In genomic region chr15:98686983-98687382, GRCh38 we compare ENCODE assay signal across 25 cellular contexts. TPM values are rescaled to one million over a fixed set of nuclear protein-coding genes. Genes with fewer than 3 reads are reported as not detected.
A peak's percentile ranks its signal among the peaks of the same experiment; 100 is the strongest.
DNase-seq lines count a peak whose midpoint lies in the region; ATAC-seq and TF ChIP-seq lines count a peak whose summit lies in the region.
"Had no signal": no experiment of that assay in that cellular context is flagged by ENCODE, and none has a peak within 500 bp of the region (broad histone marks: within the 10 kb centered on the region; RNA-seq: fewer than 3 reads in every experiment).

No MANE protein-coding gene starts in this region.

- in situ Hi-C loops in GM23248 (cut with MboI) = no loop called here

- peaks cover 86% of the 10 kb centered on the region for H3K4me1 Mint-ChIP-seq in activated naive CD4-positive, alpha-beta T cell treated with anti-CD3 and anti-CD28 coated beads, Interleukin-2, amount 50 U/mL, for 24 hours
- H3K4me1 Mint-ChIP-seq in immature natural killer cell = peaks cover 55 to 69% of the 10 kb centered on the region in 2 donors

- no peaks in the 10 kb centered on the region for H3K36me3 ChIP-seq in iPS-20b (ENCODE audit: insufficient read depth, low read depth, low read length)
- no peaks in the 10 kb centered on the region for H3K36me3 ChIP-seq in tibial nerve
- H3K36me3 ChIP-seq in GM23248 (ENCODE audit: low read depth) = no peaks in the 10 kb centered on the region

- H2AFZ ChIP-seq in GM23248 = no peak overlapping the region

- H3K9me3 ChIP-seq in iPS-20b (ENCODE audit: insufficient read depth, low read depth, low read length) (no peaks in the 10 kb centered on the region), tibial nerve (no peaks in the 10 kb centered on the region), GM23248 (ENCODE audit: low read depth) (no peaks in the 10 kb centered on the region)

- no peaks in the 10 kb centered on the region for H3K36me3 Mint-ChIP-seq in activated naive CD4-positive, alpha-beta T cell treated with anti-CD3 and anti-CD28 coated beads, Interleukin-2, amount 50 U/mL, for 24 hours
- no peaks in the 10 kb centered on the region for H3K36me3 Mint-ChIP-seq in immature natural killer cell

- H3K9me3 Mint-ChIP-seq in activated naive CD4-positive, alpha-beta T cell treated with anti-CD3 and anti-CD28 coated beads, Interleukin-2, amount 50 U/mL, for 24 hours = no peaks in the 10 kb centered on the region
- H3K9me3 Mint-ChIP-seq in immature natural killer cell = no peaks in the 10 kb centered on the region
- H3K9me3 Mint-ChIP-seq: activated CD4-positive, alpha-beta T cell treated with anti-CD3 and anti-CD28 coated beads, Interleukin-2, amount 10 ng/mL, durations not matched to agents 24 days and 14 days; activated naive CD8-positive, alpha-beta T cell treated with anti-CD3 and anti-CD28 coated beads for 36 hours; T-helper 2 cell treated with Interferon-gamma antibody and Interleukin-4, amounts not matched to agents 5 μg/mL and 100 μg/mL, for 36 hours had no signal

- no peaks in the 10 kb centered on the region for H3K27me3 Mint-ChIP-seq in activated naive CD4-positive, alpha-beta T cell treated with anti-CD3 and anti-CD28 coated beads, Interleukin-2, amount 50 U/mL, for 24 hours
- no peaks in the 10 kb centered on the region for H3K27me3 Mint-ChIP-seq in immature natural killer cell (ENCODE audit: low read depth in 3 of 3)
- H3K27me3 Mint-ChIP-seq: activated CD4-positive, alpha-beta T cell treated with anti-CD3 and anti-CD28 coated beads, Interleukin-2, amount 10 ng/mL, durations not matched to agents 24 days and 14 days; activated CD8-positive, alpha-beta memory T cell treated with anti-CD3 and anti-CD28 coated beads, Interleukin-2, amount 10 ng/mL, durations not matched to agents 7 days and 5 days; activated naive CD8-positive, alpha-beta T cell treated with anti-CD3 and anti-CD28 coated beads for 36 hours had no signal

- H4K20me1 ChIP-seq in GM23248 (ENCODE audit: insufficient read depth) = peaks cover 11% of the 10 kb centered on the region; the same call in 1 of the 2 replicates

- H3K79me2 ChIP-seq in GM23248 (ENCODE audit: insufficient read depth) = peaks cover 100% of the 10 kb centered on the region

- no peaks in the 10 kb centered on the region for H3K9me2 ChIP-seq in GM23248 (ENCODE audit: insufficient read depth)

- peaks cover 22% of the 10 kb centered on the region for H3F3A ChIP-seq in GM23248 (ENCODE audit: insufficient read depth)

- peaks cover 40% of the 10 kb centered on the region for H3K4me1 ChIP-seq in iPS-20b (ENCODE audit: insufficient read depth, low read length)
- H3K4me1 ChIP-seq in tibial nerve = peaks cover 0 to 88% (median 28%) of the 10 kb centered on the region in 4 donors
- peaks cover 53% of the 10 kb centered on the region for H3K4me1 ChIP-seq in GM23248 (ENCODE audit: insufficient read depth)

- TF ChIP-seq EP300 in tibial nerve (IDR thresholded peaks at IDR 0.05) = no peak

- no peak overlapping the region for H3K4me3 ChIP-seq in LNCaP clone FGC (ENCODE audit: low read depth, low read length)
- no peak overlapping the region for H3K4me3 ChIP-seq in iPS-20b (ENCODE audit: low read length)
- H3K4me3 ChIP-seq in tibial nerve = no peak overlapping the region
- no peak overlapping the region for H3K4me3 ChIP-seq in GM23248
- H3K4me3 ChIP-seq: smooth muscle cell had no signal

- TF ChIP-seq POLR2A in tibial nerve (IDR thresholded peaks at IDR 0.05) = no peak

- H3K27me3 ChIP-seq in iPS-20b (ENCODE audit: insufficient read depth, low read length) (no peaks in the 10 kb centered on the region), tibial nerve (no peaks in the 10 kb centered on the region), GM23248 (replicated peaks; ENCODE audit: insufficient read depth) (no peaks in the 10 kb centered on the region)

- H3K4me2 ChIP-seq in GM23248 (ENCODE audit: unreplicated experiment) = no peak overlapping the region
- H3K4me2 ChIP-seq: smooth muscle cell had no signal

- 95 to 96% methylated on average over 5 of the region's 5 CpGs for WGBS in tibial nerve, 2 donors
- WGBS in GM23248 (ENCODE audit: low coverage in 1 of 2, low lambda C conversion rate in 2 of 2, missing lambda C conversion rate in 2 of 2), 2 experiments = 95 to 98% methylated on average over 5 of the region's 5 CpGs

- peak overlapping the region; percentile 2 for H3K27ac ChIP-seq in iPS-20b (ENCODE audit: low read length)
- H3K27ac ChIP-seq in tibial nerve = no peak overlapping the region
- H3K27ac ChIP-seq in GM23248 = no peak overlapping the region

- H3K9ac ChIP-seq in iPS-20b (ENCODE audit: low read depth, low read length) = no peak overlapping the region
- no peak overlapping the region for H3K9ac ChIP-seq in GM23248

- no peak for DNase-seq in activated naive CD4-positive, alpha-beta T cell treated with Interleukin-2 at 50 U/mL for 16 hours
- DNase-seq in LNCaP clone FGC (ENCODE audit: low read depth) (peak; percentile 69), tibial nerve (ENCODE audit: low spot score in 2 of 2) (no peak), immature natural killer cell (no peak), GM23248 (no peak)
- DNase-seq: ACHN; activated CD4-positive, alpha-beta T cell treated with anti-CD3 and anti-CD28 coated beads, Interleukin-2, amount 10 ng/mL, durations not matched to agents 24 days and 14 days; activated CD8-positive, alpha-beta memory T cell treated with anti-CD3 and anti-CD28 coated beads, Interleukin-2, amount 10 ng/mL, durations not matched to agents 7 days and 5 days; activated naive CD8-positive, alpha-beta T cell treated with anti-CD3 and anti-CD28 coated beads for 36 hours; cerebellar nuclear complex; head of caudate nucleus; Kasumi-1; left cardiac atrium; mesenchymal stem cell; NCI-H187; NCI-H226; NCI-H748 treated with DMSO at 0.1 percent for 48 hours; OCI-M1; stimulated activated CD4-positive, alpha-beta T cell treated with anti-CD3 and anti-CD28 coated beads, Interleukin-2, amount 100 ng/mL, for 24 hours had no signal

- no peak for ATAC-seq in HG02759 (IDR thresholded peaks at IDR 0.05; ENCODE audit: unreplicated experiment)
- ATAC-seq: activated CD8-positive, alpha-beta memory T cell treated with anti-CD3 and anti-CD28 coated beads, Interleukin-2, amount 10 ng/mL, durations not matched to agents 7 days and 5 days; left cardiac atrium; SK-N-SH treated with all-trans-retinoic acid at 6 μM for 48 hours had no signal

- peak overlapping the region; percentile 79 for H3K27ac Mint-ChIP-seq in activated naive CD4-positive, alpha-beta T cell treated with anti-CD3 and anti-CD28 coated beads, Interleukin-2, amount 50 U/mL, for 24 hours
- peak overlapping the region in 3 of 6 donors; percentile 2 to 33 (median 22) for H3K27ac Mint-ChIP-seq in immature natural killer cell
- H3K27ac Mint-ChIP-seq: activated CD4-positive, alpha-beta T cell treated with anti-CD3 and anti-CD28 coated beads, Interleukin-2, amount 10 ng/mL, durations not matched to agents 24 days and 14 days; activated CD8-positive, alpha-beta memory T cell treated with anti-CD3 and anti-CD28 coated beads, Interleukin-2, amount 10 ng/mL, durations not matched to agents 7 days and 5 days; activated naive CD8-positive, alpha-beta T cell treated with anti-CD3 and anti-CD28 coated beads for 36 hours; T-helper 2 cell treated with Interferon-gamma antibody and Interleukin-4, amounts not matched to agents 5 μg/mL and 100 μg/mL, for 36 hours had no signal

- no peak overlapping the region for H3K4me3 Mint-ChIP-seq in activated naive CD4-positive, alpha-beta T cell treated with anti-CD3 and anti-CD28 coated beads, Interleukin-2, amount 50 U/mL, for 24 hours
- H3K4me3 Mint-ChIP-seq in immature natural killer cell = no peak overlapping the region
- H3K4me3 Mint-ChIP-seq: activated CD4-positive, alpha-beta T cell treated with anti-CD3 and anti-CD28 coated beads, Interleukin-2, amount 10 ng/mL, durations not matched to agents 24 days and 14 days; activated CD8-positive, alpha-beta memory T cell treated with anti-CD3 and anti-CD28 coated beads, Interleukin-2, amount 10 ng/mL, durations not matched to agents 7 days and 5 days; activated naive CD8-positive, alpha-beta T cell treated with anti-CD3 and anti-CD28 coated beads for 36 hours; T-helper 2 cell treated with Interferon-gamma antibody and Interleukin-4, amounts not matched to agents 5 μg/mL and 100 μg/mL, for 36 hours had no signal

- TF ChIP-seq CTCF in LNCaP clone FGC (IDR thresholded peaks at IDR 0.05; ENCODE audit: control insufficient read depth, extremely low read depth, insufficient read depth) (no peak), tibial nerve (IDR thresholded peaks at IDR 0.05) (no peak)

RNA-seq across cellular contexts. Expression of gene IGF1R, which starts 38.6 kb away (rescaled TPM):
- 100 to 1,000 TPM in 2 of 4 donors, 10 to 100 TPM in 2; 82.5 to 164 (median 111) TPM for total RNA-seq in tibial nerve
- polyA plus RNA-seq in immature natural killer cell (1 to 10 TPM; 1.4 to 4.7 (median 1.4) TPM), GM23248 (2016; fragmentation: Nextera tagmentation; extraction: Ambion mirVana) (22.0 and 26.5 TPM in 2 replicates)
- 23.6 and 48.6 TPM in 2 replicates for total RNA-seq in GM23248 (2014; rRNA removed; shearing (Covaris generic))
